1 cellular context compared by ENCODE assay signal in the genomic region with DNA sequence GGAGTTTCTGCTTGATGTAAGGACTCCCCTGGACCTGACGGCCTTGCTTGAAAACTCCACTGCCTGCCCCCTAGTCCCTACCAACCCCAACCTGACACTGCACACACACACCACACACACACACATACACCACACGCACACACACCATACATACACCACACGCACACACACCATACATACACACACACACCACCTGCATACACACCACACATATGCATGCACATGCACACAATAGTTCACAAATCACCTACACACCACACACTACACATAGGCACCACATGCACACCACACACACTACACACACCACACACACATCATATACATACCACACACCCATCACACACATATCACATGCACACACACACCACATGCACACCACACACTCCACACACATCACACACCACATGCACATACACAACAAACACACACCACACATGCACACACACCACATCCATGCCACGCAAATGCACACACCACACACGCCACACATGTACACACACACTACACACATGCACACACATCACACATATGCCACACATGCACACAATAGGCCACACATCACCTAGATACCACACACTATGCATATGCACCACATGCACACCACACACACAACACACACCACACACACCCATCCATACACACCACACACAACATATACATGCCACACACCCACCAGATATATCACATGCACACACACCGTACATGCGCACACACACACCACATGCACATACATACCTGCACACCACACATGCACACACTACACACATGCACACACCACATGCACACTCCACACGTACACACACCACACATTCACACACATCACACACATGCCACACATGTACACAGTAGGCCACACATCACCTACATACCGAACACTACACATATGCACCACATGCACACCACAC.
TF ChIP-seq lines count a peak whose summit lies in the region.

No MANE protein-coding gene starts in this region.

TF ChIP-seq in HepG2, 621 proteins besides CTCF, POLR2A, EP300 and RAD21 (continued from another document):
- TF ChIP-seq AHR (CRISPR knock-in tag; IDR thresholded peaks at IDR 0.05) (no peak), ZNF343 (CRISPR knock-in tag; IDR thresholded peaks at IDR 0.05) (no peak), CENPT (CRISPR knock-in tag; IDR thresholded peaks at IDR 0.05; ENCODE audit: low read depth) (no peak; the same call in 1 of the 2 replicates), ISX (CRISPR knock-in tag; conservative IDR thresholded peaks at IDR 0.05) (no peak), PAF1 (CRISPR knock-in tag; IDR thresholded peaks at IDR 0.05) (no peak), SP140L (CRISPR knock-in tag; IDR thresholded peaks at IDR 0.05; ENCODE audit: borderline replicate concordance) (no peak), PCBP1 (IDR thresholded peaks at IDR 0.05; ENCODE audit: borderline replicate concordance, low read depth, low read length) (no peak), MAFF (IDR thresholded peaks at IDR 0.05; ENCODE audit: low read depth, low read length) (no peak; the same call in 1 of the 2 replicates), ZNF180 (CRISPR knock-in tag; IDR thresholded peaks at IDR 0.05; ENCODE audit: borderline replicate concordance, low read depth) (no peak), THYN1 (CRISPR knock-in tag; IDR thresholded peaks at IDR 0.05; ENCODE audit: borderline replicate concordance, low read depth) (no peak), REPIN1 (CRISPR knock-in tag; IDR thresholded peaks at IDR 0.05; ENCODE audit: borderline replicate concordance, low read depth) (no peak), SKI (IDR thresholded peaks at IDR 0.05; ENCODE audit: partially characterized antibody) (no peak), ZBTB10 (CRISPR knock-in tag; IDR thresholded peaks at IDR 0.05; ENCODE audit: borderline replicate concordance) (no peak), MAZ (IDR thresholded peaks at IDR 0.05; ENCODE audit: borderline replicate concordance, low read depth, low read length) (no peak), MAZ (CRISPR knock-in tag; IDR thresholded peaks at IDR 0.05; ENCODE audit: low read depth) (no peak), PRPF4 (IDR thresholded peaks at IDR 0.05; ENCODE audit: low read depth, low read length, poor library complexity, severe bottlenecking) (no peak), ZBTB14 (CRISPR knock-in tag; IDR thresholded peaks at IDR 0.05) (no peak)
